ENCODE assay signal across 23 cellular contexts in genomic region chr19:16673226-16673625, GRCh38. TPM values are rescaled to one million over a fixed set of nuclear protein-coding genes. Genes with fewer than 3 reads are reported as not detected.
"Had no signal": no experiment of that assay in that cellular context is flagged by ENCODE, and none has a peak within 500 bp of the region (broad histone marks: within the 10 kb centered on the region; RNA-seq: fewer than 3 reads in every experiment).

No MANE protein-coding gene starts in this region.

- H3K4me1 ChIP-seq: adrenal gland, neural progenitor cell, tibial artery had no signal

- ATAC-seq: effector memory CD8-positive, alpha-beta T cell; left lung; naive thymus-derived CD8-positive, alpha-beta T cell; WTC11 had no signal

- H3K27ac ChIP-seq: adrenal gland, esophagus muscularis mucosa, neural progenitor cell, tibial artery had no signal

- H3K9me3 ChIP-seq: adrenal gland, esophagus muscularis mucosa, left lung, tibial artery had no signal

- H3K27me3 ChIP-seq: adrenal gland, dorsolateral prefrontal cortex, esophagus muscularis mucosa, left lung, neural progenitor cell, tibial artery had no signal

- DNase-seq: activated naive CD4-positive, alpha-beta T cell; activated T-cell treated with anti-CD3 and anti-CD28 coated beads, Interleukin-2, amount 50 U/mL, for 24 hours; adrenal gland; central memory CD4-positive, alpha-beta T cell; effector memory CD8-positive, alpha-beta T cell; hippocampal formation; kidney glomerular epithelial cell; naive thymus-derived CD8-positive, alpha-beta T cell; stimulated activated CD4-positive, alpha-beta T cell treated with anti-CD3 and anti-CD28 coated beads, Interleukin-1b, Interleukin-23, amount 100 ng/mL, for 48 hours; substantia nigra; T-helper 9 cell; tibial artery had no signal

- H3K4me3 ChIP-seq: adrenal gland, dorsolateral prefrontal cortex, esophagus muscularis mucosa, left lung, neural progenitor cell, tibial artery had no signal

- H3K36me3 ChIP-seq: adrenal gland, left lung, neural progenitor cell, tibial artery had no signal

RNA-seq across cellular contexts. Expression of gene NWD1, which starts 46.4 kb away (rescaled TPM):
- total RNA-seq: activated T-helper 2 cell treated with anti-CD3 and anti-CD28 coated beads, Interferon-gamma antibody, Interleukin-2, Interleukin-4, amounts not matched to agents 10 μg/mL and 5 μg/mL and 100 μg/mL, durations not matched to agents 14 hours and 24 hours and 36 hours; astrocyte; endothelial cell of umbilical vein; lung microvascular endothelial cell; naive thymus-derived CD8-positive, alpha-beta T cell; osteoblast; progenitor cell of endocrine pancreas; WTC11 had no signal
- polyA plus RNA-seq: adrenal gland; endothelial cell of umbilical vein; naive thymus-derived CD8-positive, alpha-beta T cell had no signal
